Comparison of ENCODE assay signal across 12 cellular contexts in the genomic region with DNA sequence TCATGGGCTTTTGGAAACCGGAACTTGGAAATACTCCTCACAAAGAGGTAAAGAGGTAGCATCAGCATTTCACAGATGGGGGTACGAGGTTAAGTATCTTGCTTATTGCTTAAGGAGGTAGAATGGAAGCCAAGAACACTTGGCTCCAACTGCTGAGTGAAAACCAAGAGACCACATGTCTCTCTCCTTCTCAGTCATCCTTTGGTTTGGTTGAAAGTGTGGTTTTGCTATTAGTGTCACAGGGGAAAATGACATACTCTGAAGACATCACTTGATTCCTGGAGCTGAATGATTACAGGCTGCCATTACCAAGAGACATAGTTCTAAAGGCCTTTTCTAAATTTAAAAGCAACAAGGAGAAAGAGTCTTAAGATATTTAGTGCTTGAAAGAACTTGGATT. TPM values are rescaled to one million over a fixed set of nuclear protein-coding genes. Genes with fewer than 3 reads are reported as not detected.
DNase-seq lines count a peak whose midpoint lies in the region; ATAC-seq and TF ChIP-seq lines count a peak whose summit lies in the region.
"Had no signal": no experiment of that assay in that cellular context is flagged by ENCODE, and none has a peak within 500 bp of the region (broad histone marks: within the 10 kb centered on the region; RNA-seq: fewer than 3 reads in every experiment).

No MANE protein-coding gene starts in this region.

- CTCF ChIA-PET in activated CD4-positive, alpha-beta memory T cell treated with anti-CD3 and anti-CD28 coated beads for 36 hours (lab: Charles Lee): no interaction called here
- CTCF ChIA-PET in Calu3 (lab: Charles Lee): no interaction called here

- POLR2A ChIA-PET in activated CD4-positive, alpha-beta memory T cell treated with anti-CD3 and anti-CD28 coated beads for 36 hours (lab: Charles Lee): no interaction called here

- no peak overlapping the region for H2AFZ ChIP-seq in GM23248

- peaks cover 100% of the 10 kb centered on the region for H3K79me2 ChIP-seq in GM23248 (ENCODE audit: insufficient read depth)

- H3K27ac ChIP-seq in GM23248 (peak overlapping the region; percentile 11), gastrocnemius medialis (peak overlapping the region in 2 of 4 donors; percentile 3 to 15)

- peak; percentile 38 for DNase-seq in GM23248
- DNase-seq in activated CD4-positive, alpha-beta memory T cell treated with anti-CD3 and anti-CD28 coated beads for 36 hours: peak; percentile 11
- DNase-seq in gastrocnemius medialis: peak; percentile 10 to 23
- DNase-seq in kidney tubule cell (ENCODE audit: low spot score): no peak
- no peak for DNase-seq in Calu3
- no peak for DNase-seq in NCI-H226
- DNase-seq in effector memory CD8-positive, alpha-beta T cell: no peak
- DNase-seq: activated effector memory CD4-positive, alpha-beta T cell treated with anti-CD3 and anti-CD28 coated beads, Interleukin-2, amount 50 U/mL, for 16 hours; foreskin melanocyte; mucosa of descending colon; NCI-H187 had no signal

- 85 to 92% methylated on average over 2 of the region's 2 CpGs for WGBS in GM23248 (ENCODE audit: low coverage in 1 of 2, low lambda C conversion rate in 2 of 2, missing lambda C conversion rate in 2 of 2), 2 experiments

- peaks cover 30% of the 10 kb centered on the region for H3F3A ChIP-seq in GM23248 (ENCODE audit: insufficient read depth)

- no peak overlapping the region for H3K4me2 ChIP-seq in GM23248 (ENCODE audit: unreplicated experiment)

- H4K20me1 ChIP-seq in GM23248 (ENCODE audit: insufficient read depth): peaks cover 3% of the 10 kb centered on the region; the same call in 1 of the 2 replicates

- no peaks in the 10 kb centered on the region for H3K36me3 Mint-ChIP-seq in activated CD4-positive, alpha-beta memory T cell treated with anti-CD3 and anti-CD28 coated beads for 36 hours
- H3K36me3 Mint-ChIP-seq in Calu3 (ENCODE audit: insufficient read depth, unreplicated experiment): no peaks in the 10 kb centered on the region
- H3K36me3 Mint-ChIP-seq in effector memory CD8-positive, alpha-beta T cell (ENCODE audit: insufficient read depth): no peaks in the 10 kb centered on the region

- H3K27ac Mint-ChIP-seq in activated CD4-positive, alpha-beta memory T cell treated with anti-CD3 and anti-CD28 coated beads for 36 hours: no peak overlapping the region
- H3K27ac Mint-ChIP-seq in Calu3 (ENCODE audit: unreplicated experiment): no peak overlapping the region
- no peak overlapping the region for H3K27ac Mint-ChIP-seq in effector memory CD8-positive, alpha-beta T cell

- no peak for TF ChIP-seq POLR2A in gastrocnemius medialis (IDR thresholded peaks at IDR 0.05)

- no peak overlapping the region for H3K9ac ChIP-seq in GM23248

- H3K9me3 Mint-ChIP-seq in activated CD4-positive, alpha-beta memory T cell treated with anti-CD3 and anti-CD28 coated beads for 36 hours: no peaks in the 10 kb centered on the region
- H3K9me3 Mint-ChIP-seq in Calu3 (ENCODE audit: low read depth, unreplicated experiment): no peaks in the 10 kb centered on the region
- no peaks in the 10 kb centered on the region for H3K9me3 Mint-ChIP-seq in effector memory CD8-positive, alpha-beta T cell

- TF ChIP-seq CTCF in gastrocnemius medialis (IDR thresholded peaks at IDR 0.05 in 4 of 5, conservative IDR thresholded peaks at IDR 0.05 in 1 of 5): no peak
- TF ChIP-seq CTCF in Calu3 (IDR thresholded peaks at IDR 0.05; ENCODE audit: unreplicated experiment): no peak

- H3K36me3 ChIP-seq in GM23248 (ENCODE audit: low read depth) (peaks cover 28% of the 10 kb centered on the region; the same call in 1 of the 2 replicates), gastrocnemius medialis (no peaks in the 10 kb centered on the region)

- peaks cover 26% of the 10 kb centered on the region for H3K4me1 ChIP-seq in GM23248 (ENCODE audit: insufficient read depth)
- H3K4me1 ChIP-seq in gastrocnemius medialis: no peaks in the 10 kb centered on the region

- H3K9me2 ChIP-seq in GM23248 (ENCODE audit: insufficient read depth): 0 out of 2 replicates have a peak, but pooled peaks cover 5% of the 10 kb centered on the region

- no peaks in the 10 kb centered on the region for H3K27me3 ChIP-seq in GM23248 (replicated peaks; ENCODE audit: insufficient read depth)
- H3K27me3 ChIP-seq in gastrocnemius medialis: no peaks in the 10 kb centered on the region

- no peak overlapping the region for H3K4me3 Mint-ChIP-seq in activated CD4-positive, alpha-beta memory T cell treated with anti-CD3 and anti-CD28 coated beads for 36 hours
- no peak overlapping the region for H3K4me3 Mint-ChIP-seq in Calu3 (ENCODE audit: low read depth, unreplicated experiment)
- H3K4me3 Mint-ChIP-seq in effector memory CD8-positive, alpha-beta T cell: no peak overlapping the region

- intact Hi-C loops in activated CD4-positive, alpha-beta memory T cell treated with anti-CD3 and anti-CD28 coated beads for 36 hours (cut with micrococcal nuclease): loop anchor here (1.0 to 10.0 kb wide), 2 partner anchors 40 to 400 kb away; no protein-coding TSS in a partner anchor
- intact Hi-C loops in gastrocnemius medialis (cut with DNase I; ENCODE audit: low total_unique reads) (no loop called here), Calu3 (cut with micrococcal nuclease; ENCODE audit: unreplicated experiment) (no loop called here)

- H3K9me3 ChIP-seq in GM23248 (ENCODE audit: low read depth) (no peaks in the 10 kb centered on the region), gastrocnemius medialis (no peaks in the 10 kb centered on the region)
- H3K9me3 ChIP-seq: mucosa of descending colon had no signal

- H3K4me1 Mint-ChIP-seq in activated CD4-positive, alpha-beta memory T cell treated with anti-CD3 and anti-CD28 coated beads for 36 hours (ENCODE audit: low read depth): peaks cover 12% of the 10 kb centered on the region
- H3K4me1 Mint-ChIP-seq in Calu3 (ENCODE audit: low read depth, unreplicated experiment): no peaks in the 10 kb centered on the region
- H3K4me1 Mint-ChIP-seq in effector memory CD8-positive, alpha-beta T cell (ENCODE audit: low read depth in 2 of 2): no peaks in the 10 kb centered on the region

- peaks cover 46% of the 10 kb centered on the region for H3K27me3 Mint-ChIP-seq in activated CD4-positive, alpha-beta memory T cell treated with anti-CD3 and anti-CD28 coated beads for 36 hours
- H3K27me3 Mint-ChIP-seq in Calu3 (ENCODE audit: unreplicated experiment): no peaks in the 10 kb centered on the region
- peaks cover 51 to 61% of the 10 kb centered on the region in 2 donors for H3K27me3 Mint-ChIP-seq in effector memory CD8-positive, alpha-beta T cell

- H3K4me3 ChIP-seq in GM23248 (no peak overlapping the region), gastrocnemius medialis (no peak overlapping the region)
- H3K4me3 ChIP-seq: mucosa of descending colon had no signal

- no TSS peak for BruUV-seq in Calu3 (replicated peaks; lab: Mats Ljungman, UMichigan)

- ATAC-seq in GM18873 (IDR thresholded peaks at IDR 0.05; ENCODE audit: low FRiP score, unreplicated experiment) (peak; percentile 55), gastrocnemius medialis (peak; percentile 63 to 68)
- ATAC-seq in effector memory CD8-positive, alpha-beta T cell (replicated peaks): no peak
- ATAC-seq: mucosa of descending colon had no signal

- in situ Hi-C loops in GM23248 (cut with MboI) (no loop called here), gastrocnemius medialis (cut with MboI; ENCODE audit: low sequenced_read_pairs in 4 of 4) (no loop called here)

RNA-seq across cellular contexts. Expression of gene ANTXR1, which starts 41.5 kb away (rescaled TPM):
- 126 and 128 TPM in 2 replicates for total RNA-seq in GM23248 (2014; rRNA removed; shearing (Covaris generic))
- 187 and 191 TPM in 2 replicates for polyA plus RNA-seq in GM23248 (2016; fragmentation: Nextera tagmentation; extraction: Ambion mirVana)
- total RNA-seq in activated CD4-positive, alpha-beta memory T cell treated with anti-CD3 and anti-CD28 coated beads for 36 hours: not detected
- 10 to 100 TPM in 2 of 4 donors, 1 to 10 TPM in 2; 8.0 to 13.6 (median 9.7) TPM for total RNA-seq in gastrocnemius medialis
- 0.66 and 0.86 TPM in 2 replicates for total RNA-seq in Calu3 (2022)

Comparison
In these comparisons a context has a peak if more than half of its experiments do, and no peak if none do; other contexts are left out.
1. DNase-seq: peak in GM23248 (single experiment), activated CD4-positive, alpha-beta memory T cell treated with anti-CD3 and anti-CD28 coated beads for 36 hours (single experiment) and gastrocnemius medialis (2 of 2); none in kidney tubule cell (single experiment), Calu3 (single experiment), NCI-H226 (single experiment) and effector memory CD8-positive, alpha-beta T cell (0 of 3).